Comparison of ENCODE assay signal across 15 cellular contexts in genomic region chr6:114638346-114638745, GRCh38.
"Had no signal": no experiment of that assay in that cellular context is flagged by ENCODE, and none has a peak within 500 bp of the region (broad histone marks: within the 10 kb centered on the region; RNA-seq: fewer than 3 reads in every experiment).

No MANE protein-coding gene starts in this region.

- H3K27me3 Mint-ChIP-seq: activated naive CD8-positive, alpha-beta T cell treated with anti-CD3 and anti-CD28 coated beads, Interleukin-2, amount 50 U/mL, for 24 hours; memory B cell had no signal

- H3K36me3 ChIP-seq: cardiac muscle cell, gastrocnemius medialis, left lung, sigmoid colon, upper lobe of right lung had no signal

- H3K27ac Mint-ChIP-seq: activated naive CD8-positive, alpha-beta T cell treated with anti-CD3 and anti-CD28 coated beads, Interleukin-2, amount 50 U/mL, for 24 hours; memory B cell; nephron had no signal

- H3K4me1 ChIP-seq: gastrocnemius medialis, left lung, sigmoid colon, upper lobe of right lung had no signal

- H3K36me3 Mint-ChIP-seq: memory B cell had no signal

- H3K27ac ChIP-seq: cardiac muscle cell, gastrocnemius medialis, left lung, sigmoid colon, upper lobe of right lung, VCaP had no signal

- H3K4me3 ChIP-seq: cardiac muscle cell, gastrocnemius medialis, left lung, sigmoid colon, upper lobe of right lung had no signal

- DNase-seq: activated CD4-positive, alpha-beta T cell treated with anti-CD3 and anti-CD28 coated beads for 48 hours; activated naive CD4-positive, alpha-beta T cell treated with Interleukin-2 at 50 U/mL for 16 hours; activated naive CD8-positive, alpha-beta T cell treated with anti-CD3 and anti-CD28 coated beads, Interleukin-2, amount 50 U/mL, for 24 hours; gastrocnemius medialis; left lung; sigmoid colon; stimulated activated CD4-positive, alpha-beta T cell treated with anti-CD3 and anti-CD28 coated beads, Interleukin-12 subunit alpha, Interleukin-12 subunit beta, amount 100 ng/mL, for 4 hours; stimulated activated naive CD8-positive, alpha-beta T cell treated with anti-CD3 and anti-CD28 coated beads, Interleukin-15, Interleukin-2, amounts not matched to agents 100 U/mL and 50 U/mL, for 24 hours; SW 1271; T-helper 9 cell; upper lobe of right lung had no signal

- H3K4me1 Mint-ChIP-seq: activated naive CD8-positive, alpha-beta T cell treated with anti-CD3 and anti-CD28 coated beads, Interleukin-2, amount 50 U/mL, for 24 hours; memory B cell had no signal

- H3K27me3 ChIP-seq: cardiac muscle cell, gastrocnemius medialis, left lung, sigmoid colon, upper lobe of right lung had no signal

- H3K9me3 ChIP-seq: gastrocnemius medialis, upper lobe of right lung had no signal

- ATAC-seq: activated naive CD8-positive, alpha-beta T cell treated with anti-CD3 and anti-CD28 coated beads, Interleukin-2, amount 50 U/mL, for 24 hours; gastrocnemius medialis; left lung; stimulated activated naive CD8-positive, alpha-beta T cell treated with anti-CD3 and anti-CD28 coated beads, Interleukin-15, Interleukin-2, amounts not matched to agents 100 U/mL and 50 U/mL, for 24 hours; upper lobe of right lung had no signal

- H3K4me3 Mint-ChIP-seq: activated naive CD8-positive, alpha-beta T cell treated with anti-CD3 and anti-CD28 coated beads, Interleukin-2, amount 50 U/mL, for 24 hours; memory B cell; nephron had no signal
